ENCODE assay signal across 21 cellular contexts in the genomic region with DNA sequence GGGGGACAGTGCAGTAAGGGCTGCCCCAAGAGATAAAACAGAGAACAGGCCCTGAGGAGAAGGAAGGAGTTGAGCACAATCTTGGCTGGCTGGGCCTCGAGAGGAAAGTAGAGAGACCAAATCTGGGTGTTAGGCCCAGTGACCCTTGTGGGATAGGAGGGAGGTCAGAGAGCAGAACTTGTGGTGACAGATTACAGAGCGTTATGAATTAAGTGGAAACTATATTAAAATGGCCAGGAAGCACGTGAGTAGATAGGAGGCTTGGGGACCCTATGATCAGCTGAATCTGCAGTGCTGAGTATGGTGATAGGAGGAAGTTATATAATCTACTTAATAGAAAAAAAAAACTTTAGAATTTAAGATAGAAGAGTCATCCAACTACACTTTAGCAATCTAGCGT. TPM values are rescaled to one million over a fixed set of nuclear protein-coding genes. Genes with fewer than 3 reads are reported as not detected.
A peak's percentile ranks its signal among the peaks of the same experiment; 100 is the strongest.
DNase-seq lines count a peak whose midpoint lies in the region; ATAC-seq and TF ChIP-seq lines count a peak whose summit lies in the region.
"Had no signal": no experiment of that assay in that cellular context is flagged by ENCODE, and none has a peak within 500 bp of the region (broad histone marks: within the 10 kb centered on the region; RNA-seq: fewer than 3 reads in every experiment).

No MANE protein-coding gene starts in this region.

- no peaks in the 10 kb centered on the region for H3K27me3 ChIP-seq in left ventricle myocardium inferior (ENCODE audit: low read depth)
- H3K27me3 ChIP-seq in spleen (replicated peaks in 1 of 7), result no peaks in the 10 kb centered on the region
- H3K27me3 ChIP-seq: dorsolateral prefrontal cortex, esophagus squamous epithelium had no signal

- H2AFZ ChIP-seq in OCI-LY7 (ENCODE audit: low read length), result no peak overlapping the region
- H2AFZ ChIP-seq: parathyroid adenoma, PC-9 had no signal

- no TSS peak for BruUV-seq in OCI-LY7 (replicated peaks; lab: Mats Ljungman, UMichigan)

- no peak for TF ChIP-seq CTCF in left ventricle myocardium inferior (IDR thresholded peaks at IDR 0.05; ENCODE audit: borderline replicate concordance)
- no peak for TF ChIP-seq CTCF in OCI-LY7 (conservative IDR thresholded peaks at IDR 0.05; ENCODE audit: low read length)
- no peak for TF ChIP-seq CTCF in spleen (IDR thresholded peaks at IDR 0.05 in 8 of 11, conservative IDR thresholded peaks at IDR 0.05 in 3 of 11)
- TF ChIP-seq CTCF in coronary artery (IDR thresholded peaks at IDR 0.05), result no peak

- peaks cover 34% of the 10 kb centered on the region for H3K36me3 Mint-ChIP-seq in central memory CD8-positive, alpha-beta T cell (ENCODE audit: insufficient read depth)
- H3K36me3 Mint-ChIP-seq: brain had no signal

- CTCF ChIA-PET in OCI-LY7 (lab: Charles Lee; ENCODE audit: unreplicated experiment), result interaction anchor here (1.0 kb wide), 1 partner anchor 12 kb away, joined by 3 read pairs; no protein-coding TSS in a partner anchor

- no peaks in the 10 kb centered on the region for H3K9me3 Mint-ChIP-seq in central memory CD8-positive, alpha-beta T cell
- H3K9me3 Mint-ChIP-seq: brain had no signal

- H3K9me3 ChIP-seq in left ventricle myocardium inferior (replicated peaks), result no peaks in the 10 kb centered on the region
- H3K9me3 ChIP-seq in OCI-LY7 (ENCODE audit: low read length), result no peaks in the 10 kb centered on the region
- H3K9me3 ChIP-seq in spleen, result no peaks in the 10 kb centered on the region
- H3K9me3 ChIP-seq: esophagus squamous epithelium, lower lobe of right lung had no signal

- H3K27ac ChIP-seq in left ventricle myocardium inferior (replicated peaks), result peak overlapping the region; percentile 22
- peak overlapping the region; percentile 51 for H3K27ac ChIP-seq in OCI-LY7 (ENCODE audit: low read depth, low read length, poor library complexity, severe bottlenecking)
- H3K27ac ChIP-seq in spleen, result peak overlapping the region in 6 of 8 donors; percentile 9 to 73 (median 48)
- H3K27ac ChIP-seq in coronary artery, result peak overlapping the region in 1 of 2 donors; percentile 33
- H3K27ac ChIP-seq in caudate nucleus (ENCODE audit: low read depth, low read length), result no peak overlapping the region
- H3K27ac ChIP-seq: KMS-11, lower lobe of right lung, parathyroid adenoma, PC-9 had no signal

- no peak for TF ChIP-seq POLR2A in spleen (IDR thresholded peaks at IDR 0.05)

- H3K4me1 ChIP-seq in left ventricle myocardium inferior (peaks cover 91% of the 10 kb centered on the region), OCI-LY7 (ENCODE audit: insufficient read depth, low read length, poor library complexity, severe bottlenecking) (peaks cover 35% of the 10 kb centered on the region), spleen (peaks cover 6 to 84% (median 44%) of the 10 kb centered on the region in 6 donors)

- intact Hi-C loops in left ventricle myocardium inferior (cut with micrococcal nuclease), result no loop called here
- intact Hi-C loops in Right ventricle myocardium superior (cut with DNase I), result no loop called here
- intact Hi-C loops in OCI-LY7 (cut with micrococcal nuclease; ENCODE audit: unreplicated experiment), result no loop called here
- intact Hi-C loops in spleen (cut with DNase I; ENCODE audit: low total_unique reads), result no loop called here

- peaks cover 66% of the 10 kb centered on the region for H3K4me1 Mint-ChIP-seq in central memory CD8-positive, alpha-beta T cell

- H3K36me3 ChIP-seq in left ventricle myocardium inferior (peaks cover 5% of the 10 kb centered on the region), OCI-LY7 (ENCODE audit: insufficient read depth, low read length) (peaks cover 45% of the 10 kb centered on the region), spleen (peaks cover 0 to 41% (median 15%) of the 10 kb centered on the region in 6 donors)

- 45 to 61% (median 52%) methylated on average over 4 of the region's 4 CpGs for WGBS in spleen, 5 donors

- POLR2A ChIA-PET in OCI-LY7 (lab: Charles Lee), result interaction anchor here (0.7 to 4.7 kb wide), 8 partner anchors 10 to 214 kb away, joined by 3 to 23 read pairs (median 4); no protein-coding TSS in a partner anchor

- no peaks in the 10 kb centered on the region for H3K27me3 Mint-ChIP-seq in central memory CD8-positive, alpha-beta T cell
- H3K27me3 Mint-ChIP-seq: brain had no signal

- H3K4me3 ChIP-seq in left ventricle myocardium inferior, result no peak overlapping the region
- H3K4me3 ChIP-seq in OCI-LY7 (ENCODE audit: low read depth, low read length, poor library complexity, severe bottlenecking), result no peak overlapping the region
- no peak overlapping the region for H3K4me3 ChIP-seq in spleen
- no peak overlapping the region for H3K4me3 ChIP-seq in coronary artery
- H3K4me3 ChIP-seq: dorsolateral prefrontal cortex, esophagus squamous epithelium, lower lobe of right lung, PC-9, SK-N-MC had no signal

- DNase-seq in left ventricle myocardium inferior (no peak), Right ventricle myocardium superior (no peak), OCI-LY7 (ENCODE audit: low spot score) (no peak), spleen (no peak), coronary artery (ENCODE audit: low spot score) (no peak), caudate nucleus (lab: John Stamatoyannopoulos, UW) (no peak)
- no peak for DNase-seq in central memory CD8-positive, alpha-beta T cell (ENCODE audit: low spot score in 2 of 2)
- DNase-seq: activated naive CD4-positive, alpha-beta T cell treated with Interleukin-2 at 50 U/mL for 16 hours; dorsolateral prefrontal cortex; esophagus squamous epithelium; lower lobe of right lung; NCI-H1048; NCI-H2107; NCI-H526; PC-9; stimulated activated CD4-positive, alpha-beta T cell treated with anti-CD3 and anti-CD28 coated beads, Interleukin-4, amount 100 ng/mL, for 24 hours had no signal

- H3K4me3 Mint-ChIP-seq in central memory CD8-positive, alpha-beta T cell, result no peak overlapping the region
- H3K4me3 Mint-ChIP-seq: brain had no signal

- peak overlapping the region; percentile 52 for H3K27ac Mint-ChIP-seq in central memory CD8-positive, alpha-beta T cell (ENCODE audit: low read depth)
- H3K27ac Mint-ChIP-seq: brain had no signal

- no peak for ATAC-seq in Right ventricle myocardium superior (ENCODE audit: poor library complexity)
- ATAC-seq in central memory CD8-positive, alpha-beta T cell (replicated peaks; ENCODE audit: extremely low read depth, poor library complexity, severe bottlenecking), result no peak
- no peak for ATAC-seq in HG03159 (IDR thresholded peaks at IDR 0.05; ENCODE audit: unreplicated experiment)

- peak overlapping the region; percentile 64 for H3K4me2 ChIP-seq in OCI-LY7 (ENCODE audit: low read length)
- H3K4me2 ChIP-seq: KMS-11, PC-9 had no signal

- H3K79me2 ChIP-seq in OCI-LY7 (ENCODE audit: insufficient read depth, low read depth, low read length), result peaks cover 65% of the 10 kb centered on the region

- H3K9me2 ChIP-seq in OCI-LY7 (ENCODE audit: insufficient read depth, low read length), result no peaks in the 10 kb centered on the region

- no peaks in the 10 kb centered on the region; the same call in 1 of the 2 replicates for H4K20me1 ChIP-seq in OCI-LY7 (ENCODE audit: insufficient read depth, low read length)

RNA-seq across cellular contexts. Expression of a gene that starts 30.0 kb away (rescaled TPM):
- 84.3 TPM for total RNA-seq in left ventricle myocardium inferior
- total RNA-seq in Right ventricle myocardium superior, result 67.4 TPM
- total RNA-seq in OCI-LY7 (2014; rRNA removed; shearing (Covaris generic)), result 173 and 192 TPM in 2 replicates
- total RNA-seq in OCI-LY7 (2022), result 373 and 375 TPM in 2 replicates
- total RNA-seq in spleen, result 100 to 1,000 TPM; 160 to 247 (median 211) TPM
- 10 to 100 TPM; 46.7 to 67.5 (median 59.3) TPM for polyA plus RNA-seq in spleen
